Comparison of ENCODE assay signal across 23 cellular contexts in genomic region chr2:226050822-226051221, GRCh38.
"Had no signal": no experiment of that assay in that cellular context is flagged by ENCODE, and none has a peak within 500 bp of the region (broad histone marks: within the 10 kb centered on the region; RNA-seq: fewer than 3 reads in every experiment).

No MANE protein-coding gene starts in this region.

- H3K9me3 ChIP-seq: colonic mucosa, left lung, testis had no signal

- H3K27me3 ChIP-seq: colonic mucosa, foreskin keratinocyte, left lung, testis had no signal

- H3K4me1 ChIP-seq: colonic mucosa, left lung, testis had no signal

- H3K27me3 Mint-ChIP-seq: activated naive CD4-positive, alpha-beta T cell treated with anti-CD3 and anti-CD28 coated beads, Interleukin-2, amount 10 ng/mL, durations not matched to agents 7 days and 5 days; central memory CD8-positive, alpha-beta T cell; progenitor cell of endocrine pancreas; type B pancreatic cell had no signal

- H3K36me3 Mint-ChIP-seq: activated naive CD4-positive, alpha-beta T cell treated with anti-CD3 and anti-CD28 coated beads, Interleukin-2, amount 10 ng/mL, durations not matched to agents 7 days and 5 days; mesothelial cell of epicardium; naive thymus-derived CD8-positive, alpha-beta T cell; stimulated activated naive B cell treated with anti-CD40 and anti-IgM and Interleukin-4, amounts not matched to agents 10 μg/mL and 1 μg/mL and 100 μg/mL, for 72 hours; type B pancreatic cell had no signal

- H3K9me3 Mint-ChIP-seq: activated naive CD4-positive, alpha-beta T cell treated with anti-CD3 and anti-CD28 coated beads, Interleukin-2, amount 10 ng/mL, durations not matched to agents 7 days and 5 days; activated T-cell treated with anti-CD3 and anti-CD28 coated beads, Interleukin-2, amount 50 U/mL, for 72 hours; central memory CD8-positive, alpha-beta T cell; mesothelial cell of epicardium; naive thymus-derived CD8-positive, alpha-beta T cell; stimulated activated naive B cell treated with anti-CD40 and anti-IgM and Interleukin-4, amounts not matched to agents 10 μg/mL and 1 μg/mL and 100 μg/mL, for 72 hours; T-helper 1 cell treated with Interleukin-12 subunit alpha and Interleukin-12 subunit beta and Interleukin-4 antibody, amounts not matched to agents 30 μg/mL and 1 μg/mL, for 36 hours; type B pancreatic cell had no signal

- H3K27ac ChIP-seq: colonic mucosa, foreskin keratinocyte, left lung, testis had no signal

- H3K36me3 ChIP-seq: colonic mucosa, left lung had no signal

- H3K4me3 Mint-ChIP-seq: activated naive CD4-positive, alpha-beta T cell treated with anti-CD3 and anti-CD28 coated beads, Interleukin-2, amount 10 ng/mL, durations not matched to agents 7 days and 5 days; activated T-cell treated with anti-CD3 and anti-CD28 coated beads, Interleukin-2, amount 50 U/mL, for 72 hours; central memory CD8-positive, alpha-beta T cell; mesothelial cell of epicardium; naive thymus-derived CD8-positive, alpha-beta T cell; stimulated activated naive B cell treated with anti-CD40 and anti-IgM and Interleukin-4, amounts not matched to agents 10 μg/mL and 1 μg/mL and 100 μg/mL, for 72 hours; T-helper 1 cell treated with Interleukin-12 subunit alpha and Interleukin-12 subunit beta and Interleukin-4 antibody, amounts not matched to agents 30 μg/mL and 1 μg/mL, for 36 hours; type B pancreatic cell had no signal

- H3K4me3 ChIP-seq: colonic mucosa, left lung, testis had no signal

- H3K4me1 Mint-ChIP-seq: activated naive CD4-positive, alpha-beta T cell treated with anti-CD3 and anti-CD28 coated beads, Interleukin-2, amount 10 ng/mL, durations not matched to agents 7 days and 5 days; central memory CD8-positive, alpha-beta T cell; naive thymus-derived CD8-positive, alpha-beta T cell; stimulated activated naive B cell treated with anti-CD40 and anti-IgM and Interleukin-4, amounts not matched to agents 10 μg/mL and 1 μg/mL and 100 μg/mL, for 72 hours had no signal

- DNase-seq: activated CD4-positive, alpha-beta T cell treated with anti-CD3 and anti-CD28 coated beads for 4 hours; activated CD4-positive, alpha-beta T cell treated with anti-CD3 and anti-CD28 coated beads, Interleukin-2, amount 50 U/mL, for 48 hours; activated CD4-positive, CD25-positive, alpha-beta regulatory T cell; activated effector memory CD4-positive, alpha-beta T cell treated with anti-CD3 and anti-CD28 coated beads, Interleukin-2, amount 50 U/mL, for 16 hours; activated naive CD4-positive, alpha-beta T cell treated with anti-CD3 and anti-CD28 coated beads, Interleukin-2, amount 10 ng/mL, durations not matched to agents 7 days and 5 days; activated T-cell treated with anti-CD3 and anti-CD28 coated beads, Interleukin-2, amount 50 U/mL, for 72 hours; anterior cingulate cortex; colonic mucosa; erythroblast; foreskin keratinocyte; kidney glomerular epithelial cell; left lung; naive thymus-derived CD8-positive, alpha-beta T cell; stimulated activated CD4-positive, alpha-beta T cell treated with anti-CD3 and anti-CD28 coated beads, Interleukin-2, amount 100 ng/mL, for 48 hours; stimulated activated CD8-positive, alpha-beta memory T cell treated with anti-CD3 and anti-CD28 coated beads, Interleukin-4, amount 100 ng/mL, for 48 hours; stimulated activated naive B cell treated with anti-CD40 and anti-IgM and Interleukin-4, amounts not matched to agents 10 μg/mL and 1 μg/mL and 100 μg/mL, for 72 hours; T1000; testis had no signal

- H3K27ac Mint-ChIP-seq: activated naive CD4-positive, alpha-beta T cell treated with anti-CD3 and anti-CD28 coated beads, Interleukin-2, amount 10 ng/mL, durations not matched to agents 7 days and 5 days; activated T-cell treated with anti-CD3 and anti-CD28 coated beads, Interleukin-2, amount 50 U/mL, for 72 hours; mesothelial cell of epicardium; naive thymus-derived CD8-positive, alpha-beta T cell; progenitor cell of endocrine pancreas; stimulated activated naive B cell treated with anti-CD40 and anti-IgM and Interleukin-4, amounts not matched to agents 10 μg/mL and 1 μg/mL and 100 μg/mL, for 72 hours; T-helper 1 cell treated with Interleukin-12 subunit alpha and Interleukin-12 subunit beta and Interleukin-4 antibody, amounts not matched to agents 30 μg/mL and 1 μg/mL, for 36 hours; type B pancreatic cell had no signal
